Comparison of ENCODE assay signal across 8 cellular contexts in genomic region chr15:67107014-67107812, GRCh38. TPM values are rescaled to one million over a fixed set of nuclear protein-coding genes. Genes with fewer than 3 reads are reported as not detected.
DNase-seq lines count a peak whose midpoint lies in the region; ATAC-seq and TF ChIP-seq lines count a peak whose summit lies in the region.

No MANE protein-coding gene starts in this region.

- 10% methylated on average over 4 of the region's 12 CpGs; no CpG with 5 or more reads in 1 of the 2 experiments for WGBS in IMR-90 (ENCODE audit: extremely low coverage in 2 of 2, insufficient read length in 1 of 2), 2 experiments

- peaks cover 38 to 75% of the 10 kb centered on the region in 2 experiments for H3K79me1 ChIP-seq in IMR-90 (ENCODE audit: low read depth in 1 of 2, low read length in 2 of 2)

- no peak overlapping the region for H3K4me3 ChIP-seq in IMR-90 (ENCODE audit: insufficient read depth, low read depth, low read length)
- no peak overlapping the region for H3K4me3 ChIP-seq in duodenal mucosa (ENCODE audit: low read depth in 1 of 2, low read length in 2 of 2)
- H3K4me3 ChIP-seq in muscle layer of duodenum (ENCODE audit: low read depth in 1 of 2, low read length in 2 of 2), result no peak overlapping the region

- peak; percentile 26; the same call in 1 of the 2 replicates for TF ChIP-seq POLR2A in IMR-90 (IDR thresholded peaks at IDR 0.05; ENCODE audit: low read depth, low read length)

- peak overlapping the region; percentile 97 for H3K27ac ChIP-seq in IMR-90 (ENCODE audit: insufficient read depth, low read length)
- peak overlapping the region; percentile 16 for H3K27ac ChIP-seq in duodenal mucosa (ENCODE audit: low read depth, low read length)
- H3K27ac ChIP-seq in muscle layer of duodenum (ENCODE audit: low read length), result peak overlapping the region; percentile 88

- H3K27me3 ChIP-seq in IMR-90 (ENCODE audit: control insufficient read depth, insufficient read depth, low read length), result no peaks in the 10 kb centered on the region
- no peaks in the 10 kb centered on the region for H3K27me3 ChIP-seq in duodenal mucosa (ENCODE audit: control insufficient read depth in 1 of 2, insufficient read depth in 2 of 2, low read length in 2 of 2)
- no peaks in the 10 kb centered on the region for H3K27me3 ChIP-seq in muscle layer of duodenum (ENCODE audit: low read depth, low read length)

- H2BK5ac ChIP-seq in IMR-90 (ENCODE audit: low read depth, low read length, poor library complexity, severe bottlenecking), result peak overlapping the region; percentile 99

- peak; percentile 30 for TF ChIP-seq RAD21 in IMR-90 (IDR thresholded peaks at IDR 0.05; ENCODE audit: low read length)

- peak; percentile 49 for ATAC-seq in IMR-90 (ENCODE audit: low read depth)
- ATAC-seq in GM18520 (IDR thresholded peaks at IDR 0.05; ENCODE audit: unreplicated experiment), result no peak

- H4K91ac ChIP-seq in IMR-90 (ENCODE audit: insufficient read depth, low read depth, low read length), result peak overlapping the region; percentile 99

- H2AK9ac ChIP-seq in IMR-90 (replicated peaks; ENCODE audit: low read depth, low read length, poor library complexity), result peak overlapping the region; percentile 90

- H2BK15ac ChIP-seq in IMR-90 (ENCODE audit: low read depth, low read length), result peak overlapping the region; percentile 82; the same call in 2 of the 3 replicates

- H2BK20ac ChIP-seq in IMR-90 (ENCODE audit: low read depth, low read length), result peak overlapping the region; percentile 99

- dilution Hi-C loops in IMR-90 (cut with HindIII; ENCODE audit: low sequenced_read_pairs, unreplicated experiment), result no loop called here

- DNase-seq in AG08396 (ENCODE audit: low spot score) (peak; percentile 86), IMR-90 (peak; percentile 100), GDM1 (lab: John Stamatoyannopoulos, UW) (no peak), NCI-H82 treated with DMSO at 0.1 percent for 48 hours (lab: John Stamatoyannopoulos, UW; ENCODE audit: unreplicated experiment) (no peak), KG1 (lab: John Stamatoyannopoulos, UW) (no peak)

- H3K4me1 ChIP-seq in IMR-90 (ENCODE audit: control insufficient read depth, insufficient read depth, low read length) (peaks cover 65% of the 10 kb centered on the region), duodenal mucosa (ENCODE audit: control insufficient read depth in 1 of 2, insufficient read depth in 2 of 2, low read length in 2 of 2) (peaks cover 69 to 70% of the 10 kb centered on the region in 2 donors), muscle layer of duodenum (ENCODE audit: control insufficient read depth in 1 of 2, insufficient read depth in 2 of 2, low read length in 2 of 2) (peaks cover 43 to 57% of the 10 kb centered on the region in 2 donors)

- H3K23ac ChIP-seq in IMR-90 (ENCODE audit: low read depth, low read length), result peak overlapping the region; percentile 97

- CTCF ChIA-PET in IMR-90 (lab: Yijun Ruan, JAX), result interaction anchor here (0.6 to 0.8 kb wide), 3 partner anchors 170 to 1961 kb away, joined by 3 to 6 read pairs (median 3); no protein-coding TSS in a partner anchor

- peaks cover 53% of the 10 kb centered on the region for H4K20me1 ChIP-seq in IMR-90 (ENCODE audit: insufficient read depth, low read length)

- H2BK120ac ChIP-seq in IMR-90 (ENCODE audit: low read depth, low read length), result peak overlapping the region; percentile 99

- H2AK5ac ChIP-seq in IMR-90 (ENCODE audit: low read depth, low read length), result peak overlapping the region; percentile 100

- peak overlapping the region; percentile 30 for H2AFZ ChIP-seq in IMR-90 (replicated peaks; ENCODE audit: low read length, poor library complexity)

- H3K14ac ChIP-seq in IMR-90 (replicated peaks; ENCODE audit: low read depth, low read length), result peak overlapping the region; percentile 98

- H4K5ac ChIP-seq in IMR-90 (ENCODE audit: low read depth, low read length), result peak overlapping the region; percentile 79

- no peak for TF ChIP-seq CTCF in IMR-90 (conservative IDR thresholded peaks at IDR 0.05; ENCODE audit: low read depth, low read length)

- intact Hi-C loops in IMR-90 (cut with micrococcal nuclease), result loop anchor here (2.0 kb wide), 1 partner anchor 64 kb away; no protein-coding TSS in a partner anchor

- H3K4me2 ChIP-seq in IMR-90 (ENCODE audit: low read depth, low read length), result peak overlapping the region; percentile 43

- no peaks in the 10 kb centered on the region for H3K9me3 ChIP-seq in IMR-90 (ENCODE audit: control insufficient read depth, insufficient read depth, low read length)
- peaks cover 0 to 6% of the 10 kb centered on the region in 2 donors for H3K9me3 ChIP-seq in duodenal mucosa (ENCODE audit: control insufficient read depth in 1 of 2, low read length in 2 of 2)
- H3K9me3 ChIP-seq in muscle layer of duodenum (ENCODE audit: control insufficient read depth in 1 of 2, low read length in 2 of 2), result no peaks in the 10 kb centered on the region

- H3K36me3 ChIP-seq in IMR-90 (ENCODE audit: control insufficient read depth, insufficient read depth, low read length) (peaks cover 34% of the 10 kb centered on the region), duodenal mucosa (ENCODE audit: control insufficient read depth in 1 of 2, insufficient read depth in 2 of 2, low read length in 2 of 2) (no peaks in the 10 kb centered on the region), muscle layer of duodenum (ENCODE audit: control insufficient read depth in 1 of 2, insufficient read depth in 2 of 2, low read length in 2 of 2) (no peaks in the 10 kb centered on the region)

- peaks cover 54% of the 10 kb centered on the region for H3K9me1 ChIP-seq in IMR-90 (ENCODE audit: insufficient read depth, low read length)

- BruUV-seq in IMR-90 (replicated peaks; lab: Mats Ljungman, UMichigan), result no TSS peak

- in situ Hi-C loops in IMR-90 (cut with MboI; ENCODE audit: low sequenced_read_pairs), result loop anchor here (5.0 kb wide), 1 partner anchor 70 kb away; no protein-coding TSS in a partner anchor

- peak overlapping the region; percentile 100 for H3K4ac ChIP-seq in IMR-90 (ENCODE audit: low read depth, low read length)

- H4K8ac ChIP-seq in IMR-90 (ENCODE audit: low read depth in 2 of 2, low read length in 2 of 2), result peak overlapping the region; percentile 65 to 97

- peak overlapping the region; percentile 97 for H3K56ac ChIP-seq in IMR-90 (ENCODE audit: extremely low read depth, insufficient read depth, low read length)

- H3K18ac ChIP-seq in IMR-90 (ENCODE audit: low read depth, low read length), result peak overlapping the region; percentile 92

- peak overlapping the region; percentile 67 for H3K9ac ChIP-seq in IMR-90 (ENCODE audit: low read depth, low read length)
- no peak overlapping the region for H3K9ac ChIP-seq in duodenal mucosa (ENCODE audit: low read depth in 1 of 2, low read length in 2 of 2)

- POLR2A ChIA-PET in IMR-90 (lab: Charles Lee; ENCODE audit: unreplicated experiment), result interaction anchor here (0.6 to 1.2 kb wide), 4 partner anchors 21 to 72 kb away, joined by 3 to 4 read pairs (median 3); partner anchors contain the start of gene SMAD3

TF ChIP-seq in IMR-90, 13 proteins besides CTCF, POLR2A, EP300 and RAD21:
- TF ChIP-seq SMC3 (IDR thresholded peaks at IDR 0.05; ENCODE audit: low read depth, low read length) (no peak), MXI1 (IDR thresholded peaks at IDR 0.05; ENCODE audit: borderline replicate concordance, low read depth, low read length) (no peak), CHD1 (IDR thresholded peaks at IDR 0.05; ENCODE audit: low read depth, low read length) (no peak), NFE2L2 (IDR thresholded peaks at IDR 0.05; ENCODE audit: low read depth, low read length) (peak; percentile 95), RFX5 (IDR thresholded peaks at IDR 0.05; ENCODE audit: low read depth, low read length) (no peak), MAZ (IDR thresholded peaks at IDR 0.05; ENCODE audit: borderline replicate concordance, low read depth, low read length) (no peak; the same call in 1 of the 2 replicates), MAFK (IDR thresholded peaks at IDR 0.05; ENCODE audit: low read depth, low read length) (peak; percentile 48; the same call in 1 of the 2 replicates), USF2 (IDR thresholded peaks at IDR 0.05; ENCODE audit: low read depth, low read length) (no peak), BHLHE40 (IDR thresholded peaks at IDR 0.05; ENCODE audit: low read depth, low read length) (peak; percentile 61), ELK1 (IDR thresholded peaks at IDR 0.05; ENCODE audit: borderline replicate concordance, low read depth, low read length) (no peak), CEBPB (IDR thresholded peaks at IDR 0.05; ENCODE audit: low read depth, low read length) (no peak), RCOR1 (IDR thresholded peaks at IDR 0.05; ENCODE audit: insufficient replicate concordance, low read length) (no peak), FOS (IDR thresholded peaks at IDR 0.05; ENCODE audit: low read depth, low read length) (peak; percentile 99)

RNA-seq across cellular contexts. Expression of gene SMAD3, which starts 41.8 kb away (rescaled TPM):
- 71.0 and 71.1 TPM in 2 replicates for total RNA-seq in IMR-90 (2012; rRNA removed)
- 177 and 194 TPM in 2 replicates for polyA plus RNA-seq in IMR-90 (2012; rRNA removed)
- polyA plus RNA-seq in IMR-90 (2012; cell fraction: cytosol; rRNA removed), result 153 and 181 TPM in 2 replicates
- polyA plus RNA-seq in IMR-90 (2012; cell fraction: nucleus; rRNA removed; ENCODE audit: low replicate concordance), result 378 and 409 TPM in 2 replicates

Comparison
In these comparisons a context has a peak if more than half of its experiments do, and no peak if none do; other contexts are left out.
1. DNase-seq: peak in AG08396 (single experiment) and IMR-90 (single experiment); none in GDM1 (single experiment), NCI-H82 treated with DMSO at 0.1 percent for 48 hours (single experiment) and KG1 (single experiment).
2. H3K27ac ChIP-seq: peak in every context shown above with its lines; median percentile 97 in IMR-90; 88 in muscle layer of duodenum; 16 in duodenal mucosa.